20 cellular contexts compared by ENCODE assay signal in the genomic region with DNA sequence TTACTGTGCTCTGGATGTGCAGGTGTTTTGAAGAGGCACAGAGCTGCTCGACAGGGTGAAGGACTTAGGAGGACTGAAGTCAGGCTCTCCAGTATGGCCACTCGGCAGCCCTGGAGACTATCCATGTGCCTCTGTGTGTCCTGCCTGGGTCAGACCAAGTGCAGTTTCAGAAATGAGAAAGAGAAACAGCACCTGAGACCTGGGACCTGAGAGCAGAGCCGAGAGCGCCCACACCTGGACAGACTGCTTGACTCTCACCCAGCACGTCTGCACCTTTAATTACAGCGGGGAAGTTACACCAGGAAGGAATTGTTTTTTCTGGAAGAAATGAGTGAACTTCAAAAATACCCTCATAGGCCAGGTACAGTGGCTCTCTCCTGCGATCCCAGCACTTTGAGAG.
"Had no signal": no experiment of that assay in that cellular context is flagged by ENCODE, and none has a peak within 500 bp of the region (broad histone marks: within the 10 kb centered on the region; RNA-seq: fewer than 3 reads in every experiment).

No MANE protein-coding gene starts in this region.

- H3K4me3 Mint-ChIP-seq: activated CD4-positive, alpha-beta memory T cell treated with anti-CD3 and anti-CD28 coated beads for 36 hours; activated CD4-positive, alpha-beta T cell treated with anti-CD3 and anti-CD28 coated beads, Interleukin-2, amount 10 ng/mL, durations not matched to agents 7 days and 5 days; activated naive CD8-positive, alpha-beta T cell treated with anti-CD3 and anti-CD28 coated beads, Interleukin-2, amount 10 ng/mL, durations not matched to agents 7 days and 5 days; activated T-helper 17 cell treated with anti-CD3 and anti-CD28 coated beads, Interleukin-2, amount 50 U/mL, for 72 hours; T-helper 17 cell had no signal

- H3K27me3 Mint-ChIP-seq: activated CD4-positive, alpha-beta memory T cell treated with anti-CD3 and anti-CD28 coated beads for 36 hours; activated CD4-positive, alpha-beta T cell treated with anti-CD3 and anti-CD28 coated beads, Interleukin-2, amount 10 ng/mL, durations not matched to agents 7 days and 5 days; activated naive CD8-positive, alpha-beta T cell treated with anti-CD3 and anti-CD28 coated beads, Interleukin-2, amount 10 ng/mL, durations not matched to agents 7 days and 5 days; activated T-helper 17 cell treated with anti-CD3 and anti-CD28 coated beads, Interleukin-2, amount 50 U/mL, for 72 hours had no signal

- H3K4me3 ChIP-seq: adrenal gland had no signal

- DNase-seq: activated CD4-positive, alpha-beta memory T cell treated with anti-CD3 and anti-CD28 coated beads for 36 hours; activated CD4-positive, alpha-beta T cell treated with anti-CD3 and anti-CD28 coated beads, Interleukin-2, amount 10 ng/mL, durations not matched to agents 7 days and 5 days; activated CD4-positive, CD25-positive, alpha-beta regulatory T cell; activated CD8-positive, alpha-beta memory T cell treated with anti-CD3 and anti-CD28 coated beads for 24 hours; activated naive CD4-positive, alpha-beta T cell treated with anti-CD3 and anti-CD28 coated beads, Interleukin-2, amount 50 U/mL, for 16 hours; activated naive CD8-positive, alpha-beta T cell treated with anti-CD3 and anti-CD28 coated beads, Interleukin-2, amount 10 ng/mL, durations not matched to agents 7 days and 5 days; activated T-cell treated with anti-CD3 and anti-CD28 coated beads for 4 hours; activated T-cell treated with anti-CD3 and anti-CD28 coated beads, Interleukin-2, amount 50 U/mL, for 48 hours; adrenal gland; cerebellar nuclear complex; NCI-H1092; NCI-H1436; NCI-H187; NCI-H2081; NCI-H446; NCI-H524; SIG-M5; T-helper 17 cell; T1000 had no signal

- H3K9me3 ChIP-seq: adrenal gland had no signal

- H3K27ac ChIP-seq: adrenal gland had no signal

- H3K27me3 ChIP-seq: adrenal gland had no signal

- H3K27ac Mint-ChIP-seq: activated CD4-positive, alpha-beta memory T cell treated with anti-CD3 and anti-CD28 coated beads for 36 hours; activated CD4-positive, alpha-beta T cell treated with anti-CD3 and anti-CD28 coated beads, Interleukin-2, amount 10 ng/mL, durations not matched to agents 7 days and 5 days; activated naive CD8-positive, alpha-beta T cell treated with anti-CD3 and anti-CD28 coated beads, Interleukin-2, amount 10 ng/mL, durations not matched to agents 7 days and 5 days; activated T-helper 17 cell treated with anti-CD3 and anti-CD28 coated beads, Interleukin-2, amount 50 U/mL, for 72 hours; T-helper 17 cell had no signal

- H3K36me3 ChIP-seq: adrenal gland had no signal

- H3K4me1 ChIP-seq: adrenal gland had no signal

- ATAC-seq: activated T-helper 17 cell treated with anti-CD3 and anti-CD28 coated beads, Interleukin-2, amount 50 U/mL, for 72 hours; T-helper 17 cell had no signal

- H3K4me1 Mint-ChIP-seq: activated naive CD8-positive, alpha-beta T cell treated with anti-CD3 and anti-CD28 coated beads, Interleukin-2, amount 10 ng/mL, durations not matched to agents 7 days and 5 days had no signal

- H3K36me3 Mint-ChIP-seq: activated CD4-positive, alpha-beta memory T cell treated with anti-CD3 and anti-CD28 coated beads for 36 hours; activated naive CD8-positive, alpha-beta T cell treated with anti-CD3 and anti-CD28 coated beads, Interleukin-2, amount 10 ng/mL, durations not matched to agents 7 days and 5 days had no signal

- H3K9me3 Mint-ChIP-seq: activated CD4-positive, alpha-beta memory T cell treated with anti-CD3 and anti-CD28 coated beads for 36 hours; activated naive CD8-positive, alpha-beta T cell treated with anti-CD3 and anti-CD28 coated beads, Interleukin-2, amount 10 ng/mL, durations not matched to agents 7 days and 5 days; activated T-helper 17 cell treated with anti-CD3 and anti-CD28 coated beads, Interleukin-2, amount 50 U/mL, for 72 hours had no signal
